ENCODE assay signal across 8 cellular contexts in genomic region chr7:39465055-39465929, GRCh38.
DNase-seq lines count a peak whose midpoint lies in the region; ATAC-seq lines count a peak whose summit lies in the region.

No MANE protein-coding gene starts in this region.

- DNase-seq in D341Med (ENCODE audit: low spot score) (peak; percentile 70), NCI-H526 (lab: John Stamatoyannopoulos, UW) (peak; percentile 12 to 80), head of caudate nucleus (peak in 41 of 42 donors; percentile 8 to 79 (median 52)), renal cortical epithelial cell (ENCODE audit: low read depth) (peak; percentile 67), C1 segment of cervical spinal cord (lab: John Stamatoyannopoulos, UW) (no peak)

- ATAC-seq in GM18870 (IDR thresholded peaks at IDR 0.05; ENCODE audit: unreplicated experiment) (peak; percentile 85), HG03139 (IDR thresholded peaks at IDR 0.05; ENCODE audit: unreplicated experiment) (peak; percentile 77)
- ATAC-seq in activated T-helper 17 cell treated with anti-CD3 and anti-CD28 coated beads, Interleukin-2, amount 50 U/mL, for 72 hours (replicated peaks), result peak; percentile 78

- no peaks in the 10 kb centered on the region for H3K36me3 Mint-ChIP-seq in activated T-helper 17 cell treated with anti-CD3 and anti-CD28 coated beads, Interleukin-2, amount 50 U/mL, for 72 hours (ENCODE audit: low read depth)

- H3K9me3 Mint-ChIP-seq in activated T-helper 17 cell treated with anti-CD3 and anti-CD28 coated beads, Interleukin-2, amount 50 U/mL, for 72 hours, result no peaks in the 10 kb centered on the region

- intact Hi-C loops in head of caudate nucleus (cut with DNase I), result loop anchor here (10.0 kb wide), 1 partner anchor 530 kb away; no protein-coding TSS in a partner anchor

- no peaks in the 10 kb centered on the region for H3K4me1 Mint-ChIP-seq in activated T-helper 17 cell treated with anti-CD3 and anti-CD28 coated beads, Interleukin-2, amount 50 U/mL, for 72 hours

- H3K27ac Mint-ChIP-seq in activated T-helper 17 cell treated with anti-CD3 and anti-CD28 coated beads, Interleukin-2, amount 50 U/mL, for 72 hours, result no peak overlapping the region

- H3K4me3 Mint-ChIP-seq in activated T-helper 17 cell treated with anti-CD3 and anti-CD28 coated beads, Interleukin-2, amount 50 U/mL, for 72 hours, result no peak overlapping the region

- peaks cover 19% of the 10 kb centered on the region for H3K27me3 Mint-ChIP-seq in activated T-helper 17 cell treated with anti-CD3 and anti-CD28 coated beads, Interleukin-2, amount 50 U/mL, for 72 hours

Comparison
In these comparisons a context has a peak if more than half of its experiments do, and no peak if none do; other contexts are left out.
1. DNase-seq: peak in D341Med (single experiment), NCI-H526 (2 of 2), head of caudate nucleus (41 of 42) and renal cortical epithelial cell (single experiment); none in C1 segment of cervical spinal cord (0 of 14).
2. Peak in every context shown above with its lines, with median percentiles within 50 percentile points of each other: ATAC-seq.